In genomic region chr14:20683896-20684661, GRCh38 we compare ENCODE assay signal across 1 cellular context.
TF ChIP-seq lines count a peak whose summit lies in the region.

TSS of gene RNASE4 (plus strand) at chr14:20684560. CDS start at chr14:20699372, 14,812 bp downstream.

TF ChIP-seq in HepG2, 621 proteins besides CTCF, POLR2A, EP300 and RAD21 (continued from another document and continues in another):
- TF ChIP-seq NR0B2 (CRISPR knock-in tag; IDR thresholded peaks at IDR 0.05) (0 out of 2 replicates have a peak, but pooled peaks have one; percentile 39), ZBTB37 (CRISPR knock-in tag; IDR thresholded peaks at IDR 0.05) (no peak), HOXD1 (CRISPR knock-in tag; IDR thresholded peaks at IDR 0.05) (peak; percentile 60; the same call in 1 of the 2 replicates), KMT2B (CRISPR knock-in tag; IDR thresholded peaks at IDR 0.05) (no peak), ZBTB44 (CRISPR knock-in tag; IDR thresholded peaks at IDR 0.05) (peak; percentile 88; the same call in 1 of the 2 replicates), ARNT2 (CRISPR knock-in tag; IDR thresholded peaks at IDR 0.05; ENCODE audit: low read depth) (no peak; the same call in none of the 2 replicates), SIN3A (IDR thresholded peaks at IDR 0.05; ENCODE audit: borderline replicate concordance, low read depth, low read length) (0 out of 2 replicates have a peak, but pooled peaks have one; percentile 88), ZNF143 (CRISPR knock-in tag; IDR thresholded peaks at IDR 0.05) (no peak), TBX2 (CRISPR knock-in tag; IDR thresholded peaks at IDR 0.05; ENCODE audit: borderline replicate concordance) (peak; percentile 72), PCBP1 (IDR thresholded peaks at IDR 0.05; ENCODE audit: borderline replicate concordance, low read depth, low read length) (no peak), ZNF7 (CRISPR knock-in tag; IDR thresholded peaks at IDR 0.05) (no peak), ZNF292 (CRISPR knock-in tag; IDR thresholded peaks at IDR 0.05; ENCODE audit: borderline replicate concordance, low read depth) (no peak; the same call in 1 of the 2 replicates), ZNF549 (CRISPR knock-in tag; IDR thresholded peaks at IDR 0.05) (peak; percentile 66; the same call in 1 of the 2 replicates), ZNF768 (CRISPR knock-in tag; IDR thresholded peaks at IDR 0.05) (peak; percentile 57; the same call in 1 of the 2 replicates), TAF15 (IDR thresholded peaks at IDR 0.05; ENCODE audit: low read depth, low read length, poor library complexity, severe bottlenecking) (no peak), NFE2 (CRISPR knock-in tag; IDR thresholded peaks at IDR 0.05) (no peak), KAT8 (CRISPR knock-in tag; IDR thresholded peaks at IDR 0.05) (0 out of 2 replicates have a peak, but pooled peaks have one; percentile 13), ZFP41 (CRISPR knock-in tag; IDR thresholded peaks at IDR 0.05; ENCODE audit: borderline replicate concordance) (peak; percentile 68; the same call in 1 of the 2 replicates), ZBTB39 (CRISPR knock-in tag; IDR thresholded peaks at IDR 0.05) (no peak; the same call in 1 of the 2 replicates), SSRP1 (CRISPR knock-in tag; IDR thresholded peaks at IDR 0.05) (peak; percentile 7; the same call in 1 of the 2 replicates), ZFP36L1 (CRISPR knock-in tag; IDR thresholded peaks at IDR 0.05) (no peak), ZNF569 (CRISPR knock-in tag; IDR thresholded peaks at IDR 0.05; ENCODE audit: borderline replicate concordance) (no peak; the same call in none of the 2 replicates), NFYB (CRISPR knock-in tag; IDR thresholded peaks at IDR 0.05) (no peak), TCF7 (IDR thresholded peaks at IDR 0.05; ENCODE audit: low read depth) (no peak), NR2F2 (IDR thresholded peaks at IDR 0.05; ENCODE audit: borderline replicate concordance, low read depth) (no peak), SNAPC4 (CRISPR knock-in tag; IDR thresholded peaks at IDR 0.05) (no peak), NRL (CRISPR knock-in tag; IDR thresholded peaks at IDR 0.05; ENCODE audit: borderline replicate concordance) (peak; percentile 73), SMARCC2 (IDR thresholded peaks at IDR 0.05) (no peak), ZNF282 (IDR thresholded peaks at IDR 0.05; ENCODE audit: partially characterized antibody) (no peak), JUND (CRISPR knock-in tag; IDR thresholded peaks at IDR 0.05) (peak; percentile 64; the same call in 1 of the 2 replicates), ZNF30 (CRISPR knock-in tag; IDR thresholded peaks at IDR 0.05) (0 out of 2 replicates have a peak, but pooled peaks have one; percentile 73), ZNF543 (CRISPR knock-in tag; IDR thresholded peaks at IDR 0.05) (no peak), CENPBD1 (CRISPR knock-in tag; IDR thresholded peaks at IDR 0.05; ENCODE audit: borderline replicate concordance, low read depth) (no peak), ZNF546 (CRISPR knock-in tag; conservative IDR thresholded peaks at IDR 0.05) (no peak), DR1 (CRISPR knock-in tag; IDR thresholded peaks at IDR 0.05) (no peak), HMGXB3 (CRISPR knock-in tag; IDR thresholded peaks at IDR 0.05; ENCODE audit: borderline replicate concordance) (peak; percentile 49), SETDB1 (CRISPR knock-in tag; IDR thresholded peaks at IDR 0.05; ENCODE audit: borderline replicate concordance) (no peak), ZNF567 (CRISPR knock-in tag; IDR thresholded peaks at IDR 0.05; ENCODE audit: borderline replicate concordance) (0 out of 2 replicates have a peak, but pooled peaks have one; percentile 18), HHEX (CRISPR knock-in tag; IDR thresholded peaks at IDR 0.05) (no peak), CSRNP2 (CRISPR knock-in tag; conservative IDR thresholded peaks at IDR 0.05; ENCODE audit: low read depth) (no peak), IKZF4 (CRISPR knock-in tag; IDR thresholded peaks at IDR 0.05; ENCODE audit: borderline replicate concordance, low read depth, not compliant biosample characterization) (peak; percentile 23), ZHX1 (CRISPR knock-in tag; IDR thresholded peaks at IDR 0.05; ENCODE audit: low read depth) (0 out of 2 replicates have a peak, but pooled peaks have one; percentile 12)
